In genomic region chr3:56980798-56981390, GRCh38 we compare ENCODE assay signal across 8 cellular contexts.
A peak's percentile ranks its signal among the peaks of the same experiment; 100 is the strongest.
DNase-seq lines count a peak whose midpoint lies in the region; ATAC-seq, FAIRE-seq and TF ChIP-seq lines count a peak whose summit lies in the region.

No MANE protein-coding gene starts in this region.

- H3K27ac ChIP-seq in left lung (peak overlapping the region; percentile 33 to 44), stomach (peak overlapping the region in 2 of 5 donors; percentile 33 to 34)

- no peak for TF ChIP-seq CTCF in AG09319 (IDR thresholded peaks at IDR 0.05; ENCODE audit: low read depth, low read length)
- no peak for TF ChIP-seq CTCF in NB4 (IDR thresholded peaks at IDR 0.05; ENCODE audit: low read depth, low read length)
- no peak for TF ChIP-seq CTCF in left lung (IDR thresholded peaks at IDR 0.05)
- no peak for TF ChIP-seq CTCF in stomach (IDR thresholded peaks at IDR 0.05)

- H3K36me3 ChIP-seq in left lung (no peaks in the 10 kb centered on the region), stomach (no peaks in the 10 kb centered on the region)

- TF ChIP-seq POLR2A in NB4 (IDR thresholded peaks at IDR 0.05; ENCODE audit: extremely low read depth, insufficient read length) (no peak), stomach (IDR thresholded peaks at IDR 0.05) (no peak)

- H3K9me3 ChIP-seq in left lung (no peaks in the 10 kb centered on the region), stomach (no peaks in the 10 kb centered on the region)

- 62 to 76% (median 68%) methylated on average over 5 of the region's 5 CpGs for WGBS in stomach, 5 donors

- DNase-seq in AG09319 (ENCODE audit: extremely low read depth, low read depth) (peak; percentile 77), NB4 (ENCODE audit: low read depth) (peak; percentile 94), left lung (peak in 1 of 2 donors; percentile 59), stomach (peak; percentile 50), DMS153 (lab: John Stamatoyannopoulos, UW) (no peak), mesenteric fat pad (ENCODE audit: low spot score) (no peak), GM19239 (ENCODE audit: insufficient read length, low spot score) (no peak)
- peak; percentile 49 for DNase-seq in activated naive CD4-positive, alpha-beta T cell treated with anti-CD3 and anti-CD28 coated beads, Interleukin-2, amount 50 U/mL, for 16 hours

- no peak overlapping the region for H3K4me3 ChIP-seq in NB4 (ENCODE audit: low read depth, low read length)
- H3K4me3 ChIP-seq in left lung, result no peak overlapping the region
- H3K4me3 ChIP-seq in stomach, result no peak overlapping the region

- no peak for FAIRE-seq in GM19239 (lab: Jason Lieb, UNC)

- TF ChIP-seq EP300 in stomach (IDR thresholded peaks at IDR 0.05), result no peak

- ATAC-seq in left lung, result peak; percentile 90

- H3K4me1 ChIP-seq in left lung (peaks cover 6 to 17% of the 10 kb centered on the region in 2 donors), stomach (peaks cover 8 to 21% (median 18%) of the 10 kb centered on the region in 4 donors)

- no peaks in the 10 kb centered on the region for H3K27me3 ChIP-seq in left lung
- no peaks in the 10 kb centered on the region for H3K27me3 ChIP-seq in stomach

- intact Hi-C loops in left lung (cut with DNase I), result loop anchor here (5.0 to 10.0 kb wide), 2 partner anchors 179 to 276 kb away; partner anchors contain the start of gene ARHGEF3 (in 1 of the 2)
- intact Hi-C loops in stomach (cut with DNase I; ENCODE audit: low total_unique reads), result loop anchor here (10.0 kb wide), 1 partner anchor 56 kb away; no protein-coding TSS in a partner anchor

Comparison
In these comparisons a context has a peak if more than half of its experiments do, and no peak if none do; other contexts are left out.
1. DNase-seq: peak in AG09319 (single experiment), NB4 (single experiment), activated naive CD4-positive, alpha-beta T cell treated with anti-CD3 and anti-CD28 coated beads, Interleukin-2, amount 50 U/mL, for 16 hours (single experiment) and stomach (single experiment); none in DMS153 (single experiment), mesenteric fat pad (single experiment) and GM19239 (single experiment).